Comparison of ENCODE assay signal across 12 cellular contexts in the genomic region with DNA sequence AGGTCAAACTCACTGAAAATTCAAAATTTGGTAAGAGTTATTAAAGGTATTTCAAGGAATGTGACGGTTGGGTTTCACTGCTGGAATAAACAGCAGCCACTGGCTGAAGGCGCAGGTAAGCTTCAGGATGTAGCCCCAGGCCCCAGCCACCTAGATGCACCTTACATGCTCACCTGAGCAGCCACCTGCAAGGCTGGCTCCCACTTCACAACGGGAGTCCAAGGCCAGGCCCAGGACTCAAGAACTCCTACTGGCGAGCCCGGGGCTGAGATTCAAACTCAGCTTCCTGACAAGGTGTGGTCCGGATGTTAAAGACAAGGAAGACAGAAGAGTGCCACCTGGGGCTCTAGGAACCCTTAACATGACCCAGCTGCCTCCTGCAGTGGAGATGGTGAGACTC.
DNase-seq lines count a peak whose midpoint lies in the region; ATAC-seq and TF ChIP-seq lines count a peak whose summit lies in the region.
"Had no signal": no experiment of that assay in that cellular context is flagged by ENCODE, and none has a peak within 500 bp of the region (broad histone marks: within the 10 kb centered on the region; RNA-seq: fewer than 3 reads in every experiment).

No MANE protein-coding gene starts in this region.

- no peak for ATAC-seq in T-helper 17 cell
- ATAC-seq in stimulated activated effector memory CD8-positive, alpha-beta T cell treated with anti-CD3 and anti-CD28 coated beads, Interleukin-12 subunit alpha, Interleukin-12 subunit beta, amount 100 ng/mL, for 72 hours, result no peak

- TF ChIP-seq CTCF in hepatocyte (IDR thresholded peaks at IDR 0.05; ENCODE audit: poor library complexity), result no peak

- no peaks in the 10 kb centered on the region for H3K27me3 ChIP-seq in hepatocyte
- no peaks in the 10 kb centered on the region for H3K27me3 ChIP-seq in HAP-1 (ENCODE audit: low read depth)

- peaks cover 29% of the 10 kb centered on the region for H3K4me1 Mint-ChIP-seq in T-helper 17 cell
- peaks cover 78% of the 10 kb centered on the region for H3K4me1 Mint-ChIP-seq in stimulated activated effector memory CD8-positive, alpha-beta T cell treated with anti-CD3 and anti-CD28 coated beads, Interleukin-12 subunit alpha, Interleukin-12 subunit beta, amount 100 ng/mL, for 72 hours

- H3K36me3 Mint-ChIP-seq in T-helper 17 cell (ENCODE audit: low read depth), result no peaks in the 10 kb centered on the region
- no peaks in the 10 kb centered on the region for H3K36me3 Mint-ChIP-seq in stimulated activated effector memory CD8-positive, alpha-beta T cell treated with anti-CD3 and anti-CD28 coated beads, Interleukin-12 subunit alpha, Interleukin-12 subunit beta, amount 100 ng/mL, for 72 hours

- peaks cover 55% of the 10 kb centered on the region for H3K4me1 ChIP-seq in hepatocyte (ENCODE audit: insufficient read depth)
- peaks cover 24% of the 10 kb centered on the region for H3K4me1 ChIP-seq in HAP-1

- no peaks in the 10 kb centered on the region for H3K36me3 ChIP-seq in hepatocyte (replicated peaks; ENCODE audit: insufficient read depth, low read depth)
- H3K36me3 ChIP-seq in HAP-1 (replicated peaks), result no peaks in the 10 kb centered on the region

- no peaks in the 10 kb centered on the region for H3K9me3 Mint-ChIP-seq in stimulated activated effector memory CD8-positive, alpha-beta T cell treated with anti-CD3 and anti-CD28 coated beads, Interleukin-12 subunit alpha, Interleukin-12 subunit beta, amount 100 ng/mL, for 72 hours

- WGBS in hepatocyte (ENCODE audit: low lambda C conversion rate, missing lambda C conversion rate), result 87% methylated on average over 6 of the region's 6 CpGs

- H3K27ac ChIP-seq in hepatocyte, result peak overlapping the region; percentile 89
- H3K27ac ChIP-seq: 22Rv1 had no signal

- H3K9me2 ChIP-seq in hepatocyte (replicated peaks; ENCODE audit: insufficient read depth), result no peaks in the 10 kb centered on the region

- H3K9me3 ChIP-seq in T-helper 17 cell (ENCODE audit: control insufficient read depth, low read length, poor library complexity, severe bottlenecking), result no peaks in the 10 kb centered on the region
- no peaks in the 10 kb centered on the region for H3K9me3 ChIP-seq in hepatocyte (ENCODE audit: low read depth)
- H3K9me3 ChIP-seq in HAP-1, result no peaks in the 10 kb centered on the region

- no peaks in the 10 kb centered on the region for H4K20me1 ChIP-seq in hepatocyte (ENCODE audit: insufficient read depth, poor library complexity, severe bottlenecking)

- peak; percentile 12 for DNase-seq in NCI-H146 (lab: John Stamatoyannopoulos, UW)
- no peak for DNase-seq in NCI-H146 treated with DMSO at 0.1 percent for 48 hours (lab: John Stamatoyannopoulos, UW; ENCODE audit: unreplicated experiment)
- DNase-seq in T-helper 17 cell, result no peak
- no peak for DNase-seq in hepatocyte (ENCODE audit: low spot score)
- no peak for DNase-seq in stimulated activated effector memory CD8-positive, alpha-beta T cell treated with anti-CD3 and anti-CD28 coated beads, Interleukin-12 subunit alpha, Interleukin-12 subunit beta, amount 100 ng/mL, for 72 hours (ENCODE audit: low spot score in 2 of 2)
- no peak for DNase-seq in HAP-1 (ENCODE audit: low spot score in 2 of 2)
- DNase-seq in NOMO-1 treated with dmso at 0.1 percent for 144 hours (lab: John Stamatoyannopoulos, UW; ENCODE audit: unreplicated experiment), result no peak
- no peak for DNase-seq in MV-4-11 (lab: John Stamatoyannopoulos, UW)
- DNase-seq: IMR-90, NCI-H187 treated with DMSO at 0.1 percent for 48 hours, T1000 had no signal

- H3K4me2 ChIP-seq in hepatocyte, result no peak overlapping the region

- no peaks in the 10 kb centered on the region for H3K27me3 Mint-ChIP-seq in T-helper 17 cell

- no peak overlapping the region for H3K4me3 Mint-ChIP-seq in T-helper 17 cell
- no peak overlapping the region for H3K4me3 Mint-ChIP-seq in stimulated activated effector memory CD8-positive, alpha-beta T cell treated with anti-CD3 and anti-CD28 coated beads, Interleukin-12 subunit alpha, Interleukin-12 subunit beta, amount 100 ng/mL, for 72 hours

- H3K4me3 ChIP-seq in hepatocyte (no peak overlapping the region), HAP-1 (no peak overlapping the region)

- in situ Hi-C loops in HAP-1 (cut with MboI; ENCODE audit: low sequenced_read_pairs), result no loop called here

- H3K27ac Mint-ChIP-seq in T-helper 17 cell, result peak overlapping the region; percentile 53
- peak overlapping the region; percentile 60 for H3K27ac Mint-ChIP-seq in stimulated activated effector memory CD8-positive, alpha-beta T cell treated with anti-CD3 and anti-CD28 coated beads, Interleukin-12 subunit alpha, Interleukin-12 subunit beta, amount 100 ng/mL, for 72 hours

- peaks cover 67% of the 10 kb centered on the region for H3K79me2 ChIP-seq in hepatocyte

- H2AFZ ChIP-seq in hepatocyte, result no peak overlapping the region
